ENCODE assay signal across 8 cellular contexts in the genomic region with DNA sequence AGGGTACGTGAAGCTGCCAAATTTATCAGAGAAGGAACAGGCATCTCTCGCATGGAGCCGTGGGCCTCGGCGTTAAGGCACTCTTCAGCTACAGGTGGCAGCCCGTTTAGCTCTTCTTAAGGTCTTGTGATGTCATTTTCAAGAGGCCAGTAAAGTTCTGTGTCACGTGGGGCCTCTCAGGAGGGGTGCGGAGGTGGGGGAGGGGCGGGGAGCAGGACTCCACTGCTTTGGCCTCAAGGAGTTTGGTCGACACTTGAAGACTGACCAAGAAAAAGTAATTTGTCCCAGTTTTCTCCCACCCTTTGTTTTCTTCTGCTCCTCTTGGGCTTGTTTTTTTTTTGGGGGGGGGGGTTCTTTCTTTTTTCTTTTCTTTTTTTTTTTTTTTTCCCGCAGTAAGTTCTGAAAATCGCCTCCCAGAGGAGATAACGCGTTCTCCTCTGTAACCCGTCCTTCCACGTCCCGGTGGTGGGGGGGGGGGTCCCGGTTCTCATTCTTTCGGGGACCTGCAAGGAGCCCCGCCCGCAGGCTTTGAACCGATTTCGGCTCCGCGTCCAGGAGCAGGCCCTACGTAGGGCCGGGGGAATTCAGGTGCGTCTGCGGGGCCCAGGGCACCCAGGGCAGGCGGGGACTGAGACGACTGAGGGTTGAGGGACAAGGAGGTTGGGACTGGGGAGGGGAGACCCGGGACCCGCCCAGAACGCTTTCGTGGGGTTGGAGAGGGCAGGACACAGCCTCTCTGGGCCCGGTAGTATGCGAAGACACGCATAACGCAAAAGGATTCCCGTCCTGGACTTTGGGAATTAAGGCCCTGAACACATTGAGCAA. TPM values are rescaled to one million over a fixed set of nuclear protein-coding genes. Genes with fewer than 3 reads are reported as not detected.
A peak's percentile ranks its signal among the peaks of the same experiment; 100 is the strongest.
DNase-seq lines count a peak whose midpoint lies in the region; ATAC-seq and TF ChIP-seq lines count a peak whose summit lies in the region.

No MANE protein-coding gene starts in this region.

- H3K79me2 ChIP-seq in PC-3 (ENCODE audit: low read length) = no peaks in the 10 kb centered on the region

- no peak for TF ChIP-seq EP300 in tibial nerve (IDR thresholded peaks at IDR 0.05)

- dilution Hi-C loops in IMR-90 (cut with HindIII; ENCODE audit: low sequenced_read_pairs, unreplicated experiment) = no loop called here

- H4K8ac ChIP-seq in IMR-90 (ENCODE audit: low read depth in 2 of 2, low read length in 2 of 2) = peak overlapping the region; percentile 37; a peak in 2 of 4 replicates

- peaks cover 17 to 23% (median 23%) of the 10 kb centered on the region in 3 donors for H3K4me1 Mint-ChIP-seq in naive B cell

- H3K9ac ChIP-seq in IMR-90 (ENCODE audit: low read depth, low read length) (peak overlapping the region; percentile 50), PC-3 (ENCODE audit: low read length) (no peak overlapping the region)

- intact Hi-C loops in IMR-90 (cut with micrococcal nuclease) = loop anchor here (2.0 to 5.0 kb wide), 4 partner anchors 15 to 1012 kb away; no protein-coding TSS in a partner anchor
- intact Hi-C loops in PC-3 (cut with micrococcal nuclease) = no loop called here

- H3K27me3 Mint-ChIP-seq in naive B cell = peaks cover 67 to 88% (median 77%) of the 10 kb centered on the region in 3 donors

- no peaks in the 10 kb centered on the region for H3K4me1 ChIP-seq in IMR-90 (ENCODE audit: control insufficient read depth, insufficient read depth, low read length)
- peaks cover 0 to 3% of the 10 kb centered on the region in 2 donors for H3K4me1 ChIP-seq in esophagus (ENCODE audit: control insufficient read depth in 2 of 2, insufficient read depth in 2 of 2, low read length in 1 of 2)
- H3K4me1 ChIP-seq in tibial nerve = peaks cover 0 to 11% (median 0%) of the 10 kb centered on the region in 4 donors
- peaks cover 13% of the 10 kb centered on the region for H3K4me1 ChIP-seq in PC-3 (ENCODE audit: insufficient read depth, low read length)

- H3K9me3 Mint-ChIP-seq in naive B cell = peaks cover 1 to 24% (median 5%) of the 10 kb centered on the region in 7 donors

- no peak overlapping the region for H2AK5ac ChIP-seq in IMR-90 (ENCODE audit: low read depth, low read length)

- no peaks in the 10 kb centered on the region for H3K9me3 ChIP-seq in IMR-90 (ENCODE audit: control insufficient read depth, insufficient read depth, low read length)
- H3K9me3 ChIP-seq in esophagus (ENCODE audit: control insufficient read depth in 2 of 2, insufficient read depth in 1 of 2, low read depth in 1 of 2, low read length in 1 of 2) = peaks cover 0 to 2% of the 10 kb centered on the region in 2 donors
- H3K9me3 ChIP-seq in tibial nerve = no peaks in the 10 kb centered on the region
- H3K9me3 ChIP-seq in PC-3 (ENCODE audit: low read length) = no peaks in the 10 kb centered on the region

- H3K27ac ChIP-seq in IMR-90 (ENCODE audit: insufficient read depth, low read length) = no peak overlapping the region; the same call in 1 of the 2 replicates
- H3K27ac ChIP-seq in esophagus (ENCODE audit: low read depth in 2 of 2, low read length in 1 of 2) = no peak overlapping the region
- H3K27ac ChIP-seq in tibial nerve = peak overlapping the region in 3 of 4 donors; percentile 20 to 70 (median 26)
- H3K27ac ChIP-seq in PC-3 (ENCODE audit: low read length) = no peak overlapping the region

- POLR2A ChIA-PET in IMR-90 (lab: Charles Lee; ENCODE audit: unreplicated experiment) = no interaction called here
- POLR2A ChIA-PET in PC-3 (lab: Charles Lee; ENCODE audit: unreplicated experiment) = interaction anchor here (0.7 kb wide), 1 partner anchor 348 kb away, joined by 22 read pairs; no protein-coding TSS in a partner anchor

- no peak overlapping the region for H2AK9ac ChIP-seq in IMR-90 (replicated peaks; ENCODE audit: low read depth, low read length, poor library complexity)

- DNase-seq in AG09319 (ENCODE audit: extremely low read depth, low read depth) (peak; percentile 41), IMR-90 (peak; percentile 74), naive B cell (no peak), tibial nerve (ENCODE audit: low spot score in 2 of 2) (peak in 1 of 2 donors; percentile 18), PC-3 (no peak)
- DNase-seq in activated CD4-positive, alpha-beta T cell treated with anti-CD3 and anti-CD28 coated beads, Interleukin-2, amount 50 U/mL, for 4 hours = peak; percentile 6

- TF ChIP-seq POLR2A in IMR-90 (IDR thresholded peaks at IDR 0.05; ENCODE audit: low read depth, low read length) (no peak), tibial nerve (IDR thresholded peaks at IDR 0.05) (no peak)

- no peaks in the 10 kb centered on the region for H3K9me2 ChIP-seq in PC-3 (replicated peaks; ENCODE audit: low read length)

- H3K56ac ChIP-seq in IMR-90 (ENCODE audit: extremely low read depth, insufficient read depth, low read length) = no peak overlapping the region

- H4K20me1 ChIP-seq in IMR-90 (ENCODE audit: insufficient read depth, low read length) (no peaks in the 10 kb centered on the region), PC-3 (ENCODE audit: low read length) (no peaks in the 10 kb centered on the region)

- peak overlapping the region; percentile 58 for H3K4me3 ChIP-seq in IMR-90 (ENCODE audit: insufficient read depth, low read depth, low read length)
- peak overlapping the region; percentile 29 to 39 for H3K4me3 ChIP-seq in esophagus (ENCODE audit: low read depth in 1 of 2, low read length in 2 of 2)
- H3K4me3 ChIP-seq in tibial nerve = peak overlapping the region; percentile 10 to 49 (median 26)
- no peak overlapping the region for H3K4me3 ChIP-seq in PC-3 (ENCODE audit: low read length)

- H3K27me3 ChIP-seq in IMR-90 (ENCODE audit: control insufficient read depth, insufficient read depth, low read length) (no peaks in the 10 kb centered on the region; the same call in 1 of the 2 replicates), esophagus (ENCODE audit: control insufficient read depth in 1 of 2, insufficient read depth in 2 of 2, low read length in 2 of 2) (peaks cover 0 to 5% of the 10 kb centered on the region in 2 donors), tibial nerve (peaks cover 0 to 32% of the 10 kb centered on the region in 2 donors), PC-3 (ENCODE audit: low read length) (no peaks in the 10 kb centered on the region)

- in situ Hi-C loops in IMR-90 (cut with MboI; ENCODE audit: low sequenced_read_pairs) = no loop called here

- H2BK5ac ChIP-seq in IMR-90 (ENCODE audit: low read depth, low read length, poor library complexity, severe bottlenecking) = no peak overlapping the region

- peak overlapping the region; percentile 49 for H4K5ac ChIP-seq in IMR-90 (ENCODE audit: low read depth, low read length)

- BruUV-seq in IMR-90 (replicated peaks; lab: Mats Ljungman, UMichigan) = no TSS peak
- no TSS peak for BruUV-seq in PC-3 (replicated peaks; lab: Mats Ljungman, UMichigan)

- no peaks in the 10 kb centered on the region for H3K79me1 ChIP-seq in IMR-90 (ENCODE audit: low read depth in 1 of 2, low read length in 2 of 2)

- peaks cover 0 to 9% of the 10 kb centered on the region in 2 donors for H3K36me3 Mint-ChIP-seq in naive B cell

- 0 out of 2 replicates have a peak overlapping the region, but pooled peaks have one; percentile 5 for H3K18ac ChIP-seq in IMR-90 (ENCODE audit: low read depth, low read length)

- H2AFZ ChIP-seq in IMR-90 (replicated peaks; ENCODE audit: low read length, poor library complexity) (peak overlapping the region; percentile 92), PC-3 (ENCODE audit: low read length) (no peak overlapping the region)

- TF ChIP-seq RAD21 in IMR-90 (IDR thresholded peaks at IDR 0.05; ENCODE audit: low read length) = no peak

- no peak overlapping the region for H3K23ac ChIP-seq in IMR-90 (ENCODE audit: low read depth, low read length)

- no peak overlapping the region for H4K91ac ChIP-seq in IMR-90 (ENCODE audit: insufficient read depth, low read depth, low read length)

- TF ChIP-seq CTCF in AG09319 (IDR thresholded peaks at IDR 0.05; ENCODE audit: low read depth, low read length) = no peak
- no peak for TF ChIP-seq CTCF in IMR-90 (conservative IDR thresholded peaks at IDR 0.05; ENCODE audit: low read depth, low read length)
- no peak for TF ChIP-seq CTCF in tibial nerve (IDR thresholded peaks at IDR 0.05)
- no peak for TF ChIP-seq CTCF in PC-3 (conservative IDR thresholded peaks at IDR 0.05; ENCODE audit: low read depth, low read length)

- CTCF ChIA-PET in IMR-90 (lab: Yijun Ruan, JAX) = interaction anchor here (0.6 to 0.7 kb wide), 2 partner anchors 12 to 54 kb away, joined by 3 read pairs; no protein-coding TSS in a partner anchor
- CTCF ChIA-PET in PC-3 (lab: Charles Lee) = no interaction called here

- H3K14ac ChIP-seq in IMR-90 (replicated peaks; ENCODE audit: low read depth, low read length) = no peak overlapping the region

- peak overlapping the region in 3 of 6 donors; percentile 19 to 39 (median 33) for H3K27ac Mint-ChIP-seq in naive B cell

- ATAC-seq in GM19395 (IDR thresholded peaks at IDR 0.05; ENCODE audit: unreplicated experiment) (peak; percentile 78), IMR-90 (ENCODE audit: low read depth) (peak; percentile 90), naive B cell (ENCODE audit: low read depth in 2 of 2) (peak in 1 of 2 donors; percentile 55), PC-3 (no peak)

- 4% methylated on average over 7 of the region's 40 CpGs; no CpG with 5 or more reads in 1 of the 2 experiments for WGBS in IMR-90 (ENCODE audit: extremely low coverage in 2 of 2, insufficient read length in 1 of 2), 2 experiments
- 5 to 8% methylated on average over 40 of the region's 40 CpGs for WGBS in esophagus, 2 donors
- WGBS in tibial nerve, 2 donors = 5% methylated on average over 35 to 38 of the region's 40 CpGs

- H3K4ac ChIP-seq in IMR-90 (ENCODE audit: low read depth, low read length) = no peak overlapping the region

- H3K4me3 Mint-ChIP-seq in naive B cell = peak overlapping the region; percentile 25 to 85 (median 68)

- H2BK20ac ChIP-seq in IMR-90 (ENCODE audit: low read depth, low read length) = no peak overlapping the region

- no peak overlapping the region for H2BK15ac ChIP-seq in IMR-90 (ENCODE audit: low read depth, low read length)

- no peaks in the 10 kb centered on the region for H3K36me3 ChIP-seq in IMR-90 (ENCODE audit: control insufficient read depth, insufficient read depth, low read length)
- no peaks in the 10 kb centered on the region for H3K36me3 ChIP-seq in esophagus (ENCODE audit: control insufficient read depth in 2 of 2, insufficient read depth in 2 of 2, low read length in 1 of 2)
- no peaks in the 10 kb centered on the region for H3K36me3 ChIP-seq in tibial nerve
- no peaks in the 10 kb centered on the region for H3K36me3 ChIP-seq in PC-3 (ENCODE audit: low read depth, low read length)

- H3K4me2 ChIP-seq in IMR-90 (ENCODE audit: low read depth, low read length) (peak overlapping the region; percentile 91), PC-3 (ENCODE audit: low read length) (no peak overlapping the region)

- H3K9me1 ChIP-seq in IMR-90 (ENCODE audit: insufficient read depth, low read length) = no peaks in the 10 kb centered on the region

- H3F3A ChIP-seq in PC-3 (ENCODE audit: low read length, unreplicated experiment) = no peaks in the 10 kb centered on the region

- H2BK120ac ChIP-seq in IMR-90 (ENCODE audit: low read depth, low read length) = no peak overlapping the region

RNA-seq across cellular contexts. Expression of a gene that starts 26.0 kb away (rescaled TPM):
- total RNA-seq in IMR-90 (2012; rRNA removed) (not detected in 2 replicates), tibial nerve (not detected), PC-3 (2014; rRNA removed) (not detected in 2 replicates)
- polyA plus RNA-seq in IMR-90 (2012; rRNA removed) (not detected in 2 replicates), esophagus (not detected), naive B cell (ENCODE audit: low read depth in 6 of 6) (not detected)
- polyA plus RNA-seq in IMR-90 (2012; cell fraction: cytosol; rRNA removed) = not detected in 2 replicates
- polyA plus RNA-seq in IMR-90 (2012; cell fraction: nucleus; rRNA removed; ENCODE audit: low replicate concordance) = not detected in 2 replicates

RNA-seq across cellular contexts. Expression of a gene that starts 36.1 kb away (rescaled TPM):
- not detected in 2 replicates for total RNA-seq in IMR-90 (2012; rRNA removed)
- polyA plus RNA-seq in IMR-90 (2012; rRNA removed) = not detected in 2 replicates
- not detected in 2 replicates for polyA plus RNA-seq in IMR-90 (2012; cell fraction: cytosol; rRNA removed)
- polyA plus RNA-seq in IMR-90 (2012; cell fraction: nucleus; rRNA removed; ENCODE audit: low replicate concordance) = not detected in 2 replicates
- not detected for polyA plus RNA-seq in esophagus
- not detected for polyA plus RNA-seq in naive B cell (ENCODE audit: low read depth in 6 of 6)
- not detected for total RNA-seq in tibial nerve
- not detected in 2 replicates for total RNA-seq in PC-3 (2014; rRNA removed)

RNA-seq across cellular contexts. Expression of a gene that starts 46.3 kb away (rescaled TPM):
- 5.3 and 8.4 TPM in 2 replicates for total RNA-seq in IMR-90 (2012; rRNA removed)
- 0.89 and 1.7 TPM in 2 replicates for polyA plus RNA-seq in IMR-90 (2012; rRNA removed)
- 0.27 and 0.37 TPM in 2 replicates for polyA plus RNA-seq in IMR-90 (2012; cell fraction: cytosol; rRNA removed)
- polyA plus RNA-seq in IMR-90 (2012; cell fraction: nucleus; rRNA removed; ENCODE audit: low replicate concordance) = 0.88 and 4.2 TPM in 2 replicates
- polyA plus RNA-seq in esophagus = under 1 TPM; 0.14 to 0.28 TPM
- polyA plus RNA-seq in naive B cell (ENCODE audit: low read depth in 6 of 6) = not detected
- total RNA-seq in tibial nerve = 1 to 10 TPM; 1.5 to 6.6 (median 2.6) TPM
- total RNA-seq in PC-3 (2014; rRNA removed) = 2.2 and 3.4 TPM in 2 replicates

Comparison
In these comparisons a context has a peak if more than half of its experiments do, and no peak if none do; other contexts are left out.
1. DNase-seq: peak in AG09319 (single experiment), IMR-90 (single experiment) and activated CD4-positive, alpha-beta T cell treated with anti-CD3 and anti-CD28 coated beads, Interleukin-2, amount 50 U/mL, for 4 hours (2 of 2); none in naive B cell (single experiment) and PC-3 (single experiment).
2. H3K27ac ChIP-seq: peak in tibial nerve (3 of 4); none in IMR-90 (single experiment), esophagus (0 of 2) and PC-3 (single experiment).